ENCODE assay signal across 8 cellular contexts in genomic region chr6:13711384-13711725, GRCh38. TPM values are rescaled to one million over a fixed set of nuclear protein-coding genes. Genes with fewer than 3 reads are reported as not detected.
DNase-seq lines count a peak whose midpoint lies in the region; ATAC-seq and TF ChIP-seq lines count a peak whose summit lies in the region.

No MANE protein-coding gene starts in this region.

- POLR2A ChIA-PET in Panc1 (lab: Charles Lee) = no interaction called here

- peak overlapping the region; percentile 43 for H2AFZ ChIP-seq in ACC112 (ENCODE audit: low read length, unreplicated experiment)

- H3K79me2 ChIP-seq in ACC112 (ENCODE audit: control insufficient read depth, insufficient read depth, low read length, unreplicated experiment) = peaks cover 45% of the 10 kb centered on the region

- ATAC-seq in GM18517 (IDR thresholded peaks at IDR 0.05; ENCODE audit: unreplicated experiment) = peak; percentile 45
- peak; percentile 45 for ATAC-seq in HG03039 (IDR thresholded peaks at IDR 0.05; ENCODE audit: unreplicated experiment)
- ATAC-seq in Panc1 = peak; percentile 78

- intact Hi-C loops in Panc1 (cut with micrococcal nuclease; ENCODE audit: unreplicated experiment) = no loop called here

- H3K9me3 ChIP-seq in Panc1 (ENCODE audit: control insufficient read depth, insufficient read depth, low read depth, low read length) = no peaks in the 10 kb centered on the region
- H3K9me3 ChIP-seq in mononuclear cell (ENCODE audit: low read depth, low read length) = no peaks in the 10 kb centered on the region

- CTCF ChIA-PET in Panc1 (lab: Charles Lee) = interaction anchor here (0.6 kb wide), 1 partner anchor 107 kb away, joined by 6 read pairs; no protein-coding TSS in a partner anchor

- no TSS peak for BruUV-seq in Panc1 (replicated peaks; lab: Mats Ljungman, UMichigan)

- H3K36me3 ChIP-seq in ACC112 (ENCODE audit: insufficient read depth, low read length) = no peaks in the 10 kb centered on the region
- no peaks in the 10 kb centered on the region; the same call in 1 of the 2 replicates for H3K36me3 ChIP-seq in Panc1 (ENCODE audit: control insufficient read depth, insufficient read depth, low read length)

- peaks cover 11% of the 10 kb centered on the region for H3K4me1 ChIP-seq in ACC112 (ENCODE audit: control insufficient read depth, insufficient read depth, low read length, unreplicated experiment)
- H3K4me1 ChIP-seq in Panc1 (ENCODE audit: control insufficient read depth, insufficient read depth, low read length) = peaks cover 15% of the 10 kb centered on the region
- peaks cover 41% of the 10 kb centered on the region for H3K4me1 ChIP-seq in mononuclear cell (ENCODE audit: insufficient read depth, low read length)

- peak overlapping the region; percentile 78 for H3K4me3 ChIP-seq in ACC112 (ENCODE audit: low read depth, low read length)
- H3K4me3 ChIP-seq in Panc1 (ENCODE audit: low read depth in 2 of 2, low read length in 2 of 2) = peak overlapping the region; percentile 16 to 77
- H3K4me3 ChIP-seq in mononuclear cell (ENCODE audit: low read length) = peak overlapping the region; percentile 69

- DNase-seq in Panc1 (ENCODE audit: low read depth, low spot score) = no peak
- peak in 8 of 61 donors; percentile 55 to 80 (median 73) for DNase-seq in caudate nucleus (lab: John Stamatoyannopoulos, UW)
- no peak for DNase-seq in NCI-H748 treated with DMSO at 0.1 percent for 48 hours (lab: John Stamatoyannopoulos, UW)
- DNase-seq in DMS79 (lab: John Stamatoyannopoulos, UW) = no peak

- no peaks in the 10 kb centered on the region for H3K27me3 ChIP-seq in ACC112 (ENCODE audit: insufficient read depth, low read length)
- H3K27me3 ChIP-seq in Panc1 (ENCODE audit: control insufficient read depth, insufficient read depth, low read length) = no peaks in the 10 kb centered on the region
- H3K27me3 ChIP-seq in mononuclear cell (ENCODE audit: insufficient read depth, low read length) = no peaks in the 10 kb centered on the region

- H3K27ac ChIP-seq in ACC112 (ENCODE audit: low read depth, low read length) (peak overlapping the region; percentile 82), Panc1 (ENCODE audit: low read length) (no peak overlapping the region), caudate nucleus (ENCODE audit: low read depth, low read length) (peak overlapping the region; percentile 83)

- TF ChIP-seq CTCF in Panc1 (IDR thresholded peaks at IDR 0.05) = peak; percentile 57; the same call in 1 of the 2 replicates

- in situ Hi-C loops in Panc1 (cut with HindIII; ENCODE audit: low pct_unique_long_range_greater_than_20kb, low sequenced_read_pairs) = no loop called here

RNA-seq across cellular contexts. Expression of gene RANBP9, which starts 0.3 kb away (rescaled TPM):
- 44.5 TPM for total RNA-seq in Panc1 (2021; ENCODE audit: unreplicated experiment)
- polyA plus RNA-seq in Panc1 (2012; ENCODE audit: insufficient read length) = 23.4 TPM
- 61.4 TPM for total RNA-seq in mononuclear cell
